8 cellular contexts compared by ENCODE assay signal in the genomic region with DNA sequence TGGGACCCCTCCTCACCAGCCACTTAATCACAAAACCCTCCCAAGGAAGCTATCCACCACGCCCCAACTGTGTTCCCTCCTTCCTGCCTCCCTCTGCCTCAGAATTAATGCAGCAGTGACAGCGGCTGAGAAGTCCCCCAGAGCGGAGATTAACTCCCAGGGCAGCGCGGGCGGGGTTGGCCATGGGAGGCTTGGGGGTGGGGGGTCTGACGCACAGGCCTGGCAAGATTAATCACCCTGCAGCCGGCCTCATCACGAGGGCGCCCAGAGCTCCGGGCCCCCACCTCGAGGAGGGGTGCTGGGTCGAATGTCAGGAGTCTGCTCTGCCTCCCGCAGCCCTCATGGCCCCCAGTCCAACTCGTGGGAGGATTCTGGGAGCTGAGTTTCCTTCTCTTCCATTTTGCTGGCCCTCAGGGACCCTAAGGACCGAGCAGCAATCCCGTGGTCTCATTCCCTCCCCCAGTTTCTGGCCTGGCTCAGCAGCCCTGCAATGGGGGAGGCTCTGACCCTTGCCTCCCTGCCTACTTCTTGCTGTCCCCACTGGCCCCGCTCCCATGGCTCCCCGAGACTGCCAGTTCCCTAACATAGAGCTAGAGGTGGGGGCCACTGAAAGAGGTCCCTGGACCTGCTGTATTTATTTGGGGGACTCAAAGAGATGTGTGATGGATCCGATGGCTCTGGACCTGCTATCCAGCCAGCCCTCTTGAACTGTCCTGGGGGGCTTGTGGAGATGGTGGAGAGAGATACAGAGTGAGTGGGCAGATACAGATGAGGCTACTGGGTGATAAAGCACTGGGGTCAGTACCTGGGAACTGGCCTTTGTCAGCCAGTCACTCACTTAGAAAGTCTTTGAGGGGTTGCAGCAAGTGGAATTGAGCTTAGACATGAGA. TPM values are rescaled to one million over a fixed set of nuclear protein-coding genes. Genes with fewer than 3 reads are reported as not detected.
DNase-seq lines count a peak whose midpoint lies in the region; ATAC-seq and TF ChIP-seq lines count a peak whose summit lies in the region.

No MANE protein-coding gene starts in this region.

- no peaks in the 10 kb centered on the region for H3K9me3 ChIP-seq in lung (ENCODE audit: control insufficient read depth in 2 of 2, insufficient read depth in 1 of 2, low read length in 1 of 2)
- H3K9me3 ChIP-seq in tibial artery, result no peaks in the 10 kb centered on the region

- DNase-seq in NCI-H2227 (lab: John Stamatoyannopoulos, UW; ENCODE audit: unreplicated experiment) (peak; percentile 31), NCI-H2227 treated with DMSO at 0.1 percent for 48 hours (lab: John Stamatoyannopoulos, UW) (no peak), brain microvascular endothelial cell (peak; percentile 76), lung (ENCODE audit: low spot score) (no peak), tibial artery (peak in 1 of 2 donors; percentile 83), occipital lobe (lab: John Stamatoyannopoulos, UW) (no peak), COLO668 (lab: John Stamatoyannopoulos, UW; ENCODE audit: unreplicated experiment) (no peak)

- no peaks in the 10 kb centered on the region for H3K27me3 ChIP-seq in brain microvascular endothelial cell (replicated peaks)
- no peaks in the 10 kb centered on the region for H3K27me3 ChIP-seq in lung (ENCODE audit: control insufficient read depth, insufficient read depth)
- H3K27me3 ChIP-seq in tibial artery, result no peaks in the 10 kb centered on the region

- H3K4me3 ChIP-seq in brain microvascular endothelial cell (ENCODE audit: low read depth, low read length), result no peak overlapping the region
- H3K4me3 ChIP-seq in lung, result no peak overlapping the region
- no peak overlapping the region for H3K4me3 ChIP-seq in tibial artery

- peak overlapping the region; percentile 60 for H3K27ac ChIP-seq in brain microvascular endothelial cell
- H3K27ac ChIP-seq in lung (ENCODE audit: low read depth in 1 of 2, low read length in 1 of 2), result no peak overlapping the region
- H3K27ac ChIP-seq in tibial artery, result peak overlapping the region; percentile 26 to 57

- intact Hi-C loops in tibial artery (cut with DNase I; ENCODE audit: low total_unique reads), result loop anchor here (2.0 to 10.0 kb wide), 2 partner anchors 54 to 74 kb away; no protein-coding TSS in a partner anchor

- TF ChIP-seq CTCF in brain microvascular endothelial cell (IDR thresholded peaks at IDR 0.05; ENCODE audit: low read depth, low read length, missing control alignments) (no peak), lung (IDR thresholded peaks at IDR 0.05; ENCODE audit: control extremely low read depth, extremely low read depth) (no peak), tibial artery (IDR thresholded peaks at IDR 0.05) (no peak)

- ATAC-seq in lung (ENCODE audit: insufficient read depth, low FRiP score) (peak; percentile 6), GM18517 (IDR thresholded peaks at IDR 0.05; ENCODE audit: unreplicated experiment) (no peak)

- 33 to 46% methylated on average over 20 of the region's 20 CpGs for whole genome bisulfite sequencing in lung, 2 donors

- in situ Hi-C loops in brain microvascular endothelial cell (cut with HindIII; ENCODE audit: low pct_ligation_motif_present, low sequenced_read_pairs), result loop anchor here (10.0 kb wide), 1 partner anchor 64 kb away; no protein-coding TSS in a partner anchor

- H3K36me3 ChIP-seq in brain microvascular endothelial cell (replicated peaks) (no peaks in the 10 kb centered on the region), lung (ENCODE audit: control insufficient read depth in 2 of 2, insufficient read depth in 2 of 2, low read length in 2 of 2) (no peaks in the 10 kb centered on the region), tibial artery (no peaks in the 10 kb centered on the region)

- H3K4me1 ChIP-seq in lung (ENCODE audit: control insufficient read depth in 2 of 2, insufficient read depth in 2 of 2, low read length in 2 of 2), result peaks cover 9 to 11% of the 10 kb centered on the region in 2 donors
- H3K4me1 ChIP-seq in tibial artery, result peaks cover 0 to 50% (median 38%) of the 10 kb centered on the region in 4 donors

RNA-seq across cellular contexts. Expression of gene CXXC5, which starts 42.5 kb away (rescaled TPM):
- total RNA-seq in lung (10 to 100 TPM; 26.5 to 39.8 TPM), occipital lobe (37.1 TPM)
- polyA plus RNA-seq in lung, result 10 to 100 TPM; 20.7 to 23.5 TPM

Comparison
In these comparisons a context has a peak if more than half of its experiments do, and no peak if none do; other contexts are left out.
1. DNase-seq: peak in NCI-H2227 (single experiment) and brain microvascular endothelial cell (single experiment); none in NCI-H2227 treated with DMSO at 0.1 percent for 48 hours (single experiment), lung (single experiment), occipital lobe (single experiment) and COLO668 (single experiment).
2. H3K27ac ChIP-seq: peak in brain microvascular endothelial cell (single experiment) and tibial artery (2 of 2); none in lung (0 of 2).